ENCODE assay signal across 17 cellular contexts in the genomic region with DNA sequence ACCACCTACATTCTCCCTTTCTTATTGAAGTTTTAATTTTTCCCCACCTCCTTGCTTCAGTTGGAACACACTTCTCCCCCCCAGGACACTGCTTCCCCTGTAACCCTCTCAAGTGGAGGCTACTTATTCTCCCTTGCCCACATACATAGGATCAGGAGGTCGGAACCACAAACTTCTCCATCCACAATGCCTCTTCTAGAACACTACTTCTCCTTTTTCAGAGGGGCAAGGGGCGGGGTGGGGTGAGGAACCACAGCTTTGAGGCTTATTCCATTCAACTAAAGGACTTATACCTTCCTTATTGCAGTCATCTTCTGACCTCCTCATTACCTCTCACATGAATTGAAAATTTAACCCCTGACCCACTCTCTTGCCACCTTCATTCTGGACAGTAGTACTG.
DNase-seq lines count a peak whose midpoint lies in the region; ATAC-seq, FAIRE-seq and TF ChIP-seq lines count a peak whose summit lies in the region.
"Had no signal": no experiment of that assay in that cellular context is flagged by ENCODE, and none has a peak within 500 bp of the region (broad histone marks: within the 10 kb centered on the region; RNA-seq: fewer than 3 reads in every experiment).

No MANE protein-coding gene starts in this region.

- H3K4me2 ChIP-seq in Karpas-422 (ENCODE audit: low read depth, low read length, poor library complexity, severe bottlenecking) = no peak overlapping the region

- H3K9me3 ChIP-seq in kidney (ENCODE audit: control insufficient read depth in 1 of 2, low read length in 2 of 2) (no peaks in the 10 kb centered on the region), thyroid gland (no peaks in the 10 kb centered on the region), Karpas-422 (ENCODE audit: low read length) (no peaks in the 10 kb centered on the region; the same call in 1 of the 2 replicates), SJCRH30 (replicated peaks) (no peaks in the 10 kb centered on the region)
- H3K9me3 ChIP-seq: body of pancreas had no signal

- TF ChIP-seq CTCF in kidney (IDR thresholded peaks at IDR 0.05; ENCODE audit: borderline replicate concordance, extremely low read depth, insufficient read depth) (no peak), thyroid gland (IDR thresholded peaks at IDR 0.05) (no peak)

- TF ChIP-seq POLR2A in thyroid gland (IDR thresholded peaks at IDR 0.05) = no peak

- H3K27me3 Mint-ChIP-seq in stimulated activated naive B cell treated with anti-CD40 and anti-IgM and Interleukin-4, amounts not matched to agents 10 μg/mL and 1 μg/mL and 100 μg/mL, for 72 hours = no peaks in the 10 kb centered on the region
- H3K27me3 Mint-ChIP-seq: activated naive CD4-positive, alpha-beta T cell treated with anti-CD3 and anti-CD28 coated beads, Interleukin-2, amount 50 U/mL, for 24 hours; progenitor cell of endocrine pancreas; T-helper 17 cell had no signal

- no peak overlapping the region for H3K9ac ChIP-seq in kidney (ENCODE audit: low read length in 2 of 2)
- no peak overlapping the region for H3K9ac ChIP-seq in Karpas-422 (ENCODE audit: low read length)

- H3K9me2 ChIP-seq in Karpas-422 (replicated peaks; ENCODE audit: insufficient read depth, low read length) = no peaks in the 10 kb centered on the region

- 91 to 96% methylated on average over 2 of the region's 2 CpGs for WGBS in thyroid gland, 2 donors

- intact Hi-C loops in kidney (cut with DNase I) (no loop called here), thyroid gland (cut with DNase I) (no loop called here)

- peaks cover 15 to 32% of the 10 kb centered on the region in 2 donors for H3K4me1 Mint-ChIP-seq in stimulated activated naive B cell treated with anti-CD40 and anti-IgM and Interleukin-4, amounts not matched to agents 10 μg/mL and 1 μg/mL and 100 μg/mL, for 72 hours

- peak; percentile 97 for DNase-seq in Kasumi-1 (lab: John Stamatoyannopoulos, UW)
- DNase-seq in SKM-1 treated with dmso at 0.1 percent for 144 hours (lab: John Stamatoyannopoulos, UW; ENCODE audit: unreplicated experiment) = peak; percentile 98
- peak; percentile 28 for DNase-seq in kidney
- peak; percentile 12 for DNase-seq in stimulated activated naive B cell treated with anti-CD40 and anti-IgM and Interleukin-4, amounts not matched to agents 10 μg/mL and 1 μg/mL and 100 μg/mL, for 72 hours
- no peak for DNase-seq in thyroid gland
- no peak for DNase-seq in Karpas-422
- no peak for DNase-seq in SJCRH30
- DNase-seq: activated CD4-positive, alpha-beta T cell treated with anti-CD3 and anti-CD28 coated beads, Interleukin-2, amount 50 U/mL, for 1 hour; glutamatergic neuron; NCI-H187 treated with DMSO at 0.1 percent for 48 hours; NCI-H524; RPMI8226; T-helper 17 cell had no signal

- no peak for FAIRE-seq in kidney (lab: Jason Lieb, UNC)

- ATAC-seq in stimulated activated naive B cell treated with anti-CD40 and anti-IgM and Interleukin-4, amounts not matched to agents 10 μg/mL and 1 μg/mL and 100 μg/mL, for 72 hours (replicated peaks) = peak; percentile 86 to 91
- ATAC-seq: body of pancreas, esophagus mucosa, T-helper 17 cell had no signal

- H3K4me3 ChIP-seq in kidney (ENCODE audit: low read length in 2 of 2) (no peak overlapping the region), thyroid gland (replicated peaks in 1 of 3) (no peak overlapping the region), Karpas-422 (ENCODE audit: low read length) (no peak overlapping the region), SJCRH30 (no peak overlapping the region)
- H3K4me3 ChIP-seq: body of pancreas had no signal

- no peaks in the 10 kb centered on the region for H3K27me3 ChIP-seq in thyroid gland
- no peaks in the 10 kb centered on the region for H3K27me3 ChIP-seq in Karpas-422 (ENCODE audit: low read length)
- H3K27me3 ChIP-seq in SJCRH30 = no peaks in the 10 kb centered on the region
- H3K27me3 ChIP-seq: body of pancreas had no signal

- no peak overlapping the region for H3K4me3 Mint-ChIP-seq in stimulated activated naive B cell treated with anti-CD40 and anti-IgM and Interleukin-4, amounts not matched to agents 10 μg/mL and 1 μg/mL and 100 μg/mL, for 72 hours
- H3K4me3 Mint-ChIP-seq: activated naive CD4-positive, alpha-beta T cell treated with anti-CD3 and anti-CD28 coated beads, Interleukin-2, amount 50 U/mL, for 24 hours; T-helper 17 cell had no signal

- H3K9me3 Mint-ChIP-seq in stimulated activated naive B cell treated with anti-CD40 and anti-IgM and Interleukin-4, amounts not matched to agents 10 μg/mL and 1 μg/mL and 100 μg/mL, for 72 hours = no peaks in the 10 kb centered on the region
- H3K9me3 Mint-ChIP-seq: activated naive CD4-positive, alpha-beta T cell treated with anti-CD3 and anti-CD28 coated beads, Interleukin-2, amount 50 U/mL, for 24 hours had no signal

- H3K36me3 ChIP-seq in kidney (ENCODE audit: control insufficient read depth in 1 of 2, insufficient read depth in 2 of 2, low read length in 2 of 2) (no peaks in the 10 kb centered on the region), thyroid gland (no peaks in the 10 kb centered on the region), Karpas-422 (ENCODE audit: insufficient read depth, low read length) (peaks cover 16% of the 10 kb centered on the region; the same call in 1 of the 2 replicates), SJCRH30 (no peaks in the 10 kb centered on the region)

- no peaks in the 10 kb centered on the region for H4K20me1 ChIP-seq in Karpas-422 (ENCODE audit: insufficient read depth, low read depth, low read length)

- H3K4me1 ChIP-seq in kidney (ENCODE audit: control insufficient read depth in 1 of 2, insufficient read depth in 1 of 2, low read depth in 1 of 2, low read length in 2 of 2) = peaks cover 0 to 6% of the 10 kb centered on the region in 2 donors
- H3K4me1 ChIP-seq in thyroid gland = peaks cover 12 to 13% of the 10 kb centered on the region in 2 donors
- H3K4me1 ChIP-seq in Karpas-422 (ENCODE audit: low read length) = peaks cover 3% of the 10 kb centered on the region; the same call in 1 of the 2 replicates
- H3K4me1 ChIP-seq in SJCRH30 = no peaks in the 10 kb centered on the region; the same call in 1 of the 2 replicates

- H3K27ac Mint-ChIP-seq in stimulated activated naive B cell treated with anti-CD40 and anti-IgM and Interleukin-4, amounts not matched to agents 10 μg/mL and 1 μg/mL and 100 μg/mL, for 72 hours = no peak overlapping the region
- H3K27ac Mint-ChIP-seq: activated naive CD4-positive, alpha-beta T cell treated with anti-CD3 and anti-CD28 coated beads, Interleukin-2, amount 50 U/mL, for 24 hours; progenitor cell of endocrine pancreas; T-helper 17 cell had no signal

- H2AFZ ChIP-seq in Karpas-422 (ENCODE audit: low read length) = no peak overlapping the region

- peaks cover 12 to 13% of the 10 kb centered on the region in 2 donors for H3K36me3 Mint-ChIP-seq in stimulated activated naive B cell treated with anti-CD40 and anti-IgM and Interleukin-4, amounts not matched to agents 10 μg/mL and 1 μg/mL and 100 μg/mL, for 72 hours

- H3K27ac ChIP-seq in kidney (ENCODE audit: low read depth in 2 of 2, low read length in 2 of 2) (no peak overlapping the region), thyroid gland (no peak overlapping the region), Karpas-422 (ENCODE audit: low read length) (no peak overlapping the region), SJCRH30 (no peak overlapping the region)
- H3K27ac ChIP-seq: body of pancreas had no signal

- peaks cover 94% of the 10 kb centered on the region for H3K79me2 ChIP-seq in Karpas-422 (ENCODE audit: low read length)

Comparison
In these comparisons a context has a peak if more than half of its experiments do, and no peak if none do; other contexts are left out.
1. DNase-seq: peak in Kasumi-1 (2 of 2), SKM-1 treated with dmso at 0.1 percent for 144 hours (single experiment), kidney (single experiment) and stimulated activated naive B cell treated with anti-CD40 and anti-IgM and Interleukin-4, amounts not matched to agents 10 μg/mL and 1 μg/mL and 100 μg/mL, for 72 hours (single experiment); none in thyroid gland (0 of 2), Karpas-422 (single experiment) and SJCRH30 (0 of 2).